14 cellular contexts compared by ENCODE assay signal in the genomic region with DNA sequence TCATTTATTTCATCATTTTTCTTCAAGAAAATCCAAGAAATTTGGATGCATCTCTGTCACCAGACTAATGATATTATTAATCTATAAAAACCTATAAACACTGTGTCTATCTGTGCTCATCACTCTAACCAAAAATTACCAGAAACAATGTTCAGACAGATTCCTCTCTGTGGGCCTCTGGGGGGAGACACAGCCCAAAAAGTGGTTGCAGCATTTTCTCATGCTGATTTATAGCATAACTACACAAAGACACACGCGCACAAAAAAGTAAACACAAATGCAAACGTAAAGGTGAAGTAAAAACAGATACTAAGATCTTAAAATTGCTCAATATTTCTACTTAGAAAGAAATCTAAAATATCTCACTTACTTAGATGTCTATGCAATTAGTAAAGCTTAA.
DNase-seq lines count a peak whose midpoint lies in the region; ATAC-seq, FAIRE-seq and TF ChIP-seq lines count a peak whose summit lies in the region.
"Had no signal": no experiment of that assay in that cellular context is flagged by ENCODE, and none has a peak within 500 bp of the region (broad histone marks: within the 10 kb centered on the region; RNA-seq: fewer than 3 reads in every experiment).

No MANE protein-coding gene starts in this region.

- TF ChIP-seq CTCF in BE2C (IDR thresholded peaks at IDR 0.05; ENCODE audit: low read depth, low read length) (peak; percentile 81), HEK293 (tag by site-specific recombination; IDR thresholded peaks at IDR 0.05) (no peak), RWPE2 (IDR thresholded peaks at IDR 0.05; ENCODE audit: poor library complexity, severe bottlenecking) (peak; percentile 36), kidney (IDR thresholded peaks at IDR 0.05; ENCODE audit: borderline replicate concordance, extremely low read depth, insufficient read depth) (no peak), mesothelial cell of epicardium (IDR thresholded peaks at IDR 0.05; ENCODE audit: unreplicated experiment) (no peak)

- DNase-seq in BE2C (peak; percentile 66), RWPE2 (ENCODE audit: low spot score) (no peak), glomerular visceral epithelial cell (ENCODE audit: extremely low spot score) (peak; percentile 0), kidney (no peak), mesothelial cell of epicardium (ENCODE audit: low spot score in 2 of 2, unreplicated experiment in 2 of 2) (no peak), CD1c-positive myeloid dendritic cell (ENCODE audit: extremely low spot score) (no peak)
- DNase-seq: activated CD4-positive, alpha-beta T cell treated with anti-CD3 and anti-CD28 coated beads for 4 hours; CD4-positive, alpha-beta T cell; NCI-H146 had no signal

- no peak overlapping the region for H3K27ac Mint-ChIP-seq in mesothelial cell of epicardium
- H3K27ac Mint-ChIP-seq: activated T-helper 17 cell treated with anti-CD3 and anti-CD28 coated beads, Interleukin-2, amount 50 U/mL, for 72 hours; CD4-positive, alpha-beta T cell had no signal

- H3K9ac ChIP-seq in kidney (ENCODE audit: low read length in 2 of 2), result no peak overlapping the region

- H3K4me1 ChIP-seq in BE2C, result no peaks in the 10 kb centered on the region; the same call in 1 of the 2 replicates
- no peaks in the 10 kb centered on the region for H3K4me1 ChIP-seq in HEK293 (ENCODE audit: control insufficient read depth, insufficient read depth, low read length)
- no peaks in the 10 kb centered on the region for H3K4me1 ChIP-seq in RWPE2 (ENCODE audit: insufficient read depth, poor library complexity, severe bottlenecking)
- H3K4me1 ChIP-seq in kidney (ENCODE audit: control insufficient read depth in 1 of 2, insufficient read depth in 1 of 2, low read depth in 1 of 2, low read length in 2 of 2), result no peaks in the 10 kb centered on the region

- H3K27me3 Mint-ChIP-seq in mesothelial cell of epicardium (ENCODE audit: low read depth), result no peaks in the 10 kb centered on the region
- H3K27me3 Mint-ChIP-seq: activated T-helper 17 cell treated with anti-CD3 and anti-CD28 coated beads, Interleukin-2, amount 50 U/mL, for 72 hours; CD4-positive, alpha-beta T cell had no signal

- H3K27ac ChIP-seq in HEK293 (ENCODE audit: extremely low read depth, low read depth, low read length) (no peak overlapping the region), RWPE2 (ENCODE audit: poor library complexity, severe bottlenecking) (no peak overlapping the region), kidney (ENCODE audit: low read depth in 2 of 2, low read length in 2 of 2) (no peak overlapping the region)
- H3K27ac ChIP-seq: cardiac muscle cell had no signal

- H3K36me3 Mint-ChIP-seq in mesothelial cell of epicardium, result no peaks in the 10 kb centered on the region

- POLR2A ChIA-PET in HEK293 (lab: Yijun Ruan, JAX), result no interaction called here

- H3K9me3 ChIP-seq in BE2C (no peaks in the 10 kb centered on the region), HEK293 (ENCODE audit: control insufficient read depth, insufficient read depth, low read depth, low read length) (no peaks in the 10 kb centered on the region), RWPE2 (ENCODE audit: severe bottlenecking) (no peaks in the 10 kb centered on the region), kidney (ENCODE audit: control insufficient read depth in 1 of 2, low read length in 2 of 2) (no peaks in the 10 kb centered on the region)

- H3K27me3 ChIP-seq in BE2C (no peaks in the 10 kb centered on the region), RWPE2 (ENCODE audit: insufficient read depth, poor library complexity, severe bottlenecking) (no peaks in the 10 kb centered on the region)
- H3K27me3 ChIP-seq: cardiac muscle cell had no signal

- no peak for ATAC-seq in RWPE2 (ENCODE audit: low read depth)
- no peak for ATAC-seq in HG02981 (IDR thresholded peaks at IDR 0.05; ENCODE audit: unreplicated experiment)
- ATAC-seq: activated T-helper 17 cell treated with anti-CD3 and anti-CD28 coated beads, Interleukin-2, amount 50 U/mL, for 72 hours; Right ventricle myocardium inferior had no signal

- peaks cover 3% of the 10 kb centered on the region for H3K9me3 Mint-ChIP-seq in mesothelial cell of epicardium

- H3K4me3 ChIP-seq in BE2C (ENCODE audit: low read depth, low read length) (peak overlapping the region; percentile 16; the same call in 1 of the 2 replicates), HEK293 (ENCODE audit: low read depth, low read length) (no peak overlapping the region), RWPE2 (ENCODE audit: severe bottlenecking) (no peak overlapping the region), kidney (ENCODE audit: low read length in 2 of 2) (no peak overlapping the region)
- H3K4me3 ChIP-seq: cardiac muscle cell had no signal

- H3K4me1 Mint-ChIP-seq in mesothelial cell of epicardium, result no peaks in the 10 kb centered on the region
- H3K4me1 Mint-ChIP-seq: activated T-helper 17 cell treated with anti-CD3 and anti-CD28 coated beads, Interleukin-2, amount 50 U/mL, for 72 hours had no signal

- no peak for FAIRE-seq in kidney (lab: Jason Lieb, UNC)

- CTCF ChIA-PET in HEK293 (lab: Yijun Ruan, JAX), result no interaction called here

- intact Hi-C loops in kidney (cut with DNase I), result no loop called here

- H3K4me3 Mint-ChIP-seq in mesothelial cell of epicardium, result no peak overlapping the region
- H3K4me3 Mint-ChIP-seq: activated T-helper 17 cell treated with anti-CD3 and anti-CD28 coated beads, Interleukin-2, amount 50 U/mL, for 72 hours; CD4-positive, alpha-beta T cell had no signal

- H3K36me3 ChIP-seq in BE2C (no peaks in the 10 kb centered on the region), HEK293 (ENCODE audit: control insufficient read depth in 2 of 2, insufficient read depth in 1 of 2, low read length in 2 of 2) (no peaks in the 10 kb centered on the region), RWPE2 (ENCODE audit: low read depth) (no peaks in the 10 kb centered on the region), kidney (ENCODE audit: control insufficient read depth in 1 of 2, insufficient read depth in 2 of 2, low read length in 2 of 2) (no peaks in the 10 kb centered on the region)
- H3K36me3 ChIP-seq: cardiac muscle cell had no signal

TF ChIP-seq in HEK293, 187 proteins besides CTCF, POLR2A, EP300 and RAD21:
- peak; percentile 15; the same call in 1 of the 2 replicates for TF ChIP-seq ZNF654 (tag by site-specific recombination; IDR thresholded peaks at IDR 0.05; ENCODE audit: low read depth)
- TF ChIP-seq, protein P1, sequence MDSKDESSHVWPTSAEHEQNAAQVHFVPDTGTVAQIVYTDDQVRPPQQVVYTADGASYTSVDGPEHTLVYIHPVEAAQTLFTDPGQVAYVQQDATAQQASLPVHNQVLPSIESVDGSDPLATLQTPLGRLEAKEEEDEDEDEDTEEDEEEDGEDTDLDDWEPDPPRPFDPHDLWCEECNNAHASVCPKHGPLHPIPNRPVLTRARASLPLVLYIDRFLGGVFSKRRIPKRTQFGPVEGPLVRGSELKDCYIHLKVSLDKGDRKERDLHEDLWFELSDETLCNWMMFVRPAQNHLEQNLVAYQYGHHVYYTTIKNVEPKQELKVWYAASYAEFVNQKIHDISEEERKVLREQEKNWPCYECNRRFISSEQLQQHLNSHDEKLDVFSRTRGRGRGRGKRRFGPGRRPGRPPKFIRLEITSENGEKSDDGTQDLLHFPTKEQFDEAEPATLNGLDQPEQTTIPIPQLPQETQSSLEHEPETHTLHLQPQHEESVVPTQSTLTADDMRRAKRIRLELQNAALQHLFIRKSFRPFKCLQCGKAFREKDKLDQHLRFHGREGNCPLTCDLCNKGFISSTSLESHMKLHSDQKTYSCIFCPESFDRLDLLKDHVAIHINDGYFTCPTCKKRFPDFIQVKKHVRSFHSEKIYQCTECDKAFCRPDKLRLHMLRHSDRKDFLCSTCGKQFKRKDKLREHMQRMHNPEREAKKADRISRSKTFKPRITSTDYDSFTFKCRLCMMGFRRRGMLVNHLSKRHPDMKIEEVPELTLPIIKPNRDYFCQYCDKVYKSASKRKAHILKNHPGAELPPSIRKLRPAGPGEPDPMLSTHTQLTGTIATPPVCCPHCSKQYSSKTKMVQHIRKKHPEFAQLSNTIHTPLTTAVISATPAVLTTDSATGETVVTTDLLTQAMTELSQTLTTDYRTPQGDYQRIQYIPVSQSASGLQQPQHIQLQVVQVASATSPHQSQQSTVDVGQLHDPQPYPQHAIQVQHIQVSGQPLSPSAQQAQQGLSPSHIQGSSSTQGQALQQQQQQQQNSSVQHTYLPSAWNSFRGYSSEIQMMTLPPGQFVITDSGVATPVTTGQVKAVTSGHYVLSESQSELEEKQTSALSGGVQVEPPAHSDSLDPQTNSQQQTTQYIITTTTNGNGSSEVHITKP (tag by site-specific recombination; IDR thresholded peaks at IDR 0.05), result no peak

Comparison
In these comparisons a context has a peak if more than half of its experiments do, and no peak if none do; other contexts are left out.
1. DNase-seq: peak in BE2C (single experiment) and glomerular visceral epithelial cell (single experiment); none in RWPE2 (single experiment), kidney (single experiment), mesothelial cell of epicardium (0 of 2) and CD1c-positive myeloid dendritic cell (single experiment).
2. CTCF ChIP-seq: peak in BE2C (single experiment) and RWPE2 (single experiment); none in HEK293 (single experiment), kidney (single experiment) and mesothelial cell of epicardium (single experiment).